ENCODE assay signal across 10 cellular contexts in genomic region chr11:68331338-68331947, GRCh38. TPM values are rescaled to one million over a fixed set of nuclear protein-coding genes. Genes with fewer than 3 reads are reported as not detected.
DNase-seq lines count a peak whose midpoint lies in the region; ATAC-seq and TF ChIP-seq lines count a peak whose summit lies in the region.
"Had no signal": no experiment of that assay in that cellular context is flagged by ENCODE, and none has a peak within 500 bp of the region (broad histone marks: within the 10 kb centered on the region; RNA-seq: fewer than 3 reads in every experiment).

No MANE protein-coding gene starts in this region.

- H3K9ac ChIP-seq in H9 (ENCODE audit: extremely low read depth, insufficient read length, low read length) = no peak overlapping the region
- H3K9ac ChIP-seq in skeletal muscle tissue (ENCODE audit: low read depth in 1 of 3, low read length in 3 of 3) = no peak overlapping the region

- H3K4me3 Mint-ChIP-seq in H9 = peak overlapping the region in 1 of 2 experiments; percentile 69; a peak in 3 of 5 replicates
- H3K4me3 Mint-ChIP-seq in activated CD4-positive, alpha-beta memory T cell treated with anti-CD3 and anti-CD28 coated beads for 36 hours = no peak overlapping the region
- H3K4me3 Mint-ChIP-seq: stimulated activated naive B cell treated with anti-CD40 and anti-IgM and Interleukin-4, amounts not matched to agents 10 μg/mL and 1 μg/mL and 100 μg/mL, for 72 hours had no signal

- H3K27me3 ChIP-seq in H9 (ENCODE audit: insufficient read depth, low read length) (no peaks in the 10 kb centered on the region), hepatocyte (no peaks in the 10 kb centered on the region), skeletal muscle tissue (ENCODE audit: control insufficient read depth in 3 of 3, insufficient read depth in 3 of 3, low read length in 3 of 3) (no peaks in the 10 kb centered on the region)

- peaks cover 2 to 9% (median 5%) of the 10 kb centered on the region in 3 experiments; a peak in 4 of 7 replicates for H3K36me3 Mint-ChIP-seq in H9 (ENCODE audit: insufficient read depth in 1 of 3, low read depth in 3 of 3)
- no peaks in the 10 kb centered on the region for H3K36me3 Mint-ChIP-seq in activated CD4-positive, alpha-beta memory T cell treated with anti-CD3 and anti-CD28 coated beads for 36 hours
- H3K36me3 Mint-ChIP-seq: stimulated activated naive B cell treated with anti-CD40 and anti-IgM and Interleukin-4, amounts not matched to agents 10 μg/mL and 1 μg/mL and 100 μg/mL, for 72 hours had no signal

- DNase-seq in H9 = no peak
- peak; percentile 21 for DNase-seq in activated CD4-positive, alpha-beta memory T cell treated with anti-CD3 and anti-CD28 coated beads for 36 hours
- peak; percentile 49 for DNase-seq in hepatocyte (ENCODE audit: low spot score)
- no peak for DNase-seq in SIG-M5 (lab: John Stamatoyannopoulos, UW)
- DNase-seq in NCI-H510A (lab: John Stamatoyannopoulos, UW) = no peak
- DNase-seq in C1 segment of cervical spinal cord (lab: John Stamatoyannopoulos, UW) = no peak
- DNase-seq: stimulated activated naive B cell treated with anti-CD40 and anti-IgM and Interleukin-4, amounts not matched to agents 10 μg/mL and 1 μg/mL and 100 μg/mL, for 72 hours had no signal

- no peak overlapping the region for H3K23ac ChIP-seq in H9 (ENCODE audit: insufficient read length, low read depth, low read length)

- H3K79me2 ChIP-seq in H9 (ENCODE audit: insufficient read depth, low read length) (peaks cover 7% of the 10 kb centered on the region; the same call in 1 of the 2 replicates), hepatocyte (peaks cover 93% of the 10 kb centered on the region)

- no peak overlapping the region for H2BK5ac ChIP-seq in H9 (ENCODE audit: insufficient read length, low read length)

- H3K4me1 ChIP-seq in H9 (ENCODE audit: insufficient read depth, low read length) (peaks cover 20% of the 10 kb centered on the region; the same call in 1 of the 2 replicates), hepatocyte (ENCODE audit: insufficient read depth) (peaks cover 66% of the 10 kb centered on the region), skeletal muscle tissue (ENCODE audit: control insufficient read depth in 3 of 3, insufficient read depth in 3 of 3, low read length in 3 of 3) (peaks cover 32 to 62% (median 57%) of the 10 kb centered on the region in 3 donors)

- POLR2A ChIA-PET in activated CD4-positive, alpha-beta memory T cell treated with anti-CD3 and anti-CD28 coated beads for 36 hours (lab: Charles Lee) = interaction anchor here (0.7 kb wide), 1 partner anchor 260 kb away, joined by 3 read pairs; no protein-coding TSS in a partner anchor

- H3K79me1 ChIP-seq in H9 (ENCODE audit: insufficient read depth, low read depth, low read length, poor library complexity, severe bottlenecking) = no peaks in the 10 kb centered on the region

- H4K20me1 ChIP-seq in H9 (ENCODE audit: control insufficient read depth, insufficient read depth, insufficient read length) (no peaks in the 10 kb centered on the region), hepatocyte (ENCODE audit: insufficient read depth, poor library complexity, severe bottlenecking) (no peaks in the 10 kb centered on the region)

- H3K4ac ChIP-seq in H9 (ENCODE audit: low read depth, low read length) = no peak overlapping the region

- H4K5ac ChIP-seq in H9 (ENCODE audit: insufficient read length, low read depth, low read length) = no peak overlapping the region

- H3K14ac ChIP-seq in H9 (ENCODE audit: insufficient read depth, low read length) = no peak overlapping the region; the same call in 1 of the 2 replicates

- H2BK120ac ChIP-seq in H9 (ENCODE audit: low read depth, low read length, poor library complexity, severe bottlenecking) = no peak overlapping the region

- no peak overlapping the region for H4K8ac ChIP-seq in H9 (replicated peaks; ENCODE audit: insufficient read length, low read depth, low read length)

- no peak overlapping the region for H2BK12ac ChIP-seq in H9 (ENCODE audit: insufficient read length, low read depth, low read length)

- H3K23me2 ChIP-seq in H9 (ENCODE audit: insufficient read length, low read depth, low read length, poor library complexity, severe bottlenecking) = no peaks in the 10 kb centered on the region

- H4K91ac ChIP-seq in H9 (ENCODE audit: insufficient read length, low read depth, low read length) = no peak overlapping the region

- TF ChIP-seq CTCF in H9 (conservative IDR thresholded peaks at IDR 0.05) (no peak), hepatocyte (IDR thresholded peaks at IDR 0.05; ENCODE audit: poor library complexity) (no peak)

- H3K4me3 ChIP-seq in hepatocyte (no peak overlapping the region), skeletal muscle tissue (ENCODE audit: low read length in 3 of 3) (no peak overlapping the region)
- H3K4me3 ChIP-seq: coronary artery had no signal

- H3K9me3 ChIP-seq in H9 (ENCODE audit: control insufficient read depth, low read depth, low read length) (no peaks in the 10 kb centered on the region), hepatocyte (ENCODE audit: low read depth) (no peaks in the 10 kb centered on the region), skeletal muscle tissue (ENCODE audit: control insufficient read depth in 3 of 3, low read length in 3 of 3) (no peaks in the 10 kb centered on the region)

- no peak overlapping the region for H2AFZ ChIP-seq in H9 (ENCODE audit: low read length)
- H2AFZ ChIP-seq in hepatocyte = no peak overlapping the region

- peaks cover 61 to 62% of the 10 kb centered on the region in 2 experiments for H3K4me1 Mint-ChIP-seq in H9
- peaks cover 54% of the 10 kb centered on the region for H3K4me1 Mint-ChIP-seq in activated CD4-positive, alpha-beta memory T cell treated with anti-CD3 and anti-CD28 coated beads for 36 hours (ENCODE audit: low read depth)

- no peaks in the 10 kb centered on the region; a peak in 1 of 5 replicates for H3K9me3 Mint-ChIP-seq in H9
- no peaks in the 10 kb centered on the region for H3K9me3 Mint-ChIP-seq in activated CD4-positive, alpha-beta memory T cell treated with anti-CD3 and anti-CD28 coated beads for 36 hours
- H3K9me3 Mint-ChIP-seq: stimulated activated naive B cell treated with anti-CD40 and anti-IgM and Interleukin-4, amounts not matched to agents 10 μg/mL and 1 μg/mL and 100 μg/mL, for 72 hours had no signal

- H3T11ph ChIP-seq in H9 (ENCODE audit: low read length) = no peak overlapping the region

- no peak overlapping the region for H2AK5ac ChIP-seq in H9 (ENCODE audit: insufficient read length, low read length)

- WGBS in H9 (ENCODE audit: extremely low coverage, insufficient read length, low lambda C conversion rate) = no CpG with 5 or more reads among the region's 14 CpGs
- WGBS in hepatocyte (ENCODE audit: low lambda C conversion rate, missing lambda C conversion rate) = 47% methylated on average over 14 of the region's 14 CpGs

- H3K27ac ChIP-seq in H9 (ENCODE audit: insufficient read length, low read depth, low read length) (no peak overlapping the region), hepatocyte (peak overlapping the region; percentile 86), skeletal muscle tissue (ENCODE audit: low read depth, low read length) (peak overlapping the region; percentile 51)

- ATAC-seq in HG02610 (IDR thresholded peaks at IDR 0.05; ENCODE audit: unreplicated experiment) = no peak
- ATAC-seq: stimulated activated naive B cell treated with anti-CD40 and anti-IgM and Interleukin-4, amounts not matched to agents 10 μg/mL and 1 μg/mL and 100 μg/mL, for 72 hours had no signal

- no peak overlapping the region for H2BK15ac ChIP-seq in H9 (ENCODE audit: low read depth, low read length)

- H2BK20ac ChIP-seq in H9 (ENCODE audit: low read depth, low read length, poor library complexity, severe bottlenecking) = no peak overlapping the region

- no peak overlapping the region for H3K4me2 ChIP-seq in H9 (ENCODE audit: insufficient read depth, insufficient read length, low read length)
- H3K4me2 ChIP-seq in hepatocyte = peak overlapping the region; percentile 69

- H3K36me3 ChIP-seq in hepatocyte (replicated peaks; ENCODE audit: insufficient read depth, low read depth) = no peaks in the 10 kb centered on the region
- peaks cover 0 to 2% (median 0%) of the 10 kb centered on the region in 3 donors for H3K36me3 ChIP-seq in skeletal muscle tissue (ENCODE audit: control insufficient read depth in 3 of 3, insufficient read depth in 3 of 3, low read length in 3 of 3)

- no peak overlapping the region for H3K56ac ChIP-seq in H9 (ENCODE audit: insufficient read length, low read depth, low read length)

- H3K27ac Mint-ChIP-seq in H9 = peak overlapping the region; percentile 18 to 93 (median 89)
- no peak overlapping the region for H3K27ac Mint-ChIP-seq in activated CD4-positive, alpha-beta memory T cell treated with anti-CD3 and anti-CD28 coated beads for 36 hours
- H3K27ac Mint-ChIP-seq: stimulated activated naive B cell treated with anti-CD40 and anti-IgM and Interleukin-4, amounts not matched to agents 10 μg/mL and 1 μg/mL and 100 μg/mL, for 72 hours had no signal

- CTCF ChIA-PET in activated CD4-positive, alpha-beta memory T cell treated with anti-CD3 and anti-CD28 coated beads for 36 hours (lab: Charles Lee) = interaction anchor here (1.0 kb wide), 1 partner anchor 35 kb away, joined by 3 read pairs; no protein-coding TSS in a partner anchor

- H3K27me3 Mint-ChIP-seq in H9 (ENCODE audit: low read depth) = no peaks in the 10 kb centered on the region
- no peaks in the 10 kb centered on the region for H3K27me3 Mint-ChIP-seq in activated CD4-positive, alpha-beta memory T cell treated with anti-CD3 and anti-CD28 coated beads for 36 hours

- no peak overlapping the region for H3K18ac ChIP-seq in H9 (ENCODE audit: insufficient read length, low read depth, low read length)

- no peaks in the 10 kb centered on the region for H3K9me2 ChIP-seq in hepatocyte (replicated peaks; ENCODE audit: insufficient read depth)

- intact Hi-C loops in activated CD4-positive, alpha-beta memory T cell treated with anti-CD3 and anti-CD28 coated beads for 36 hours (cut with micrococcal nuclease) = no loop called here

RNA-seq across cellular contexts. Expression of gene LRP5, which starts 19.1 kb away (rescaled TPM):
- 38.4 and 41.3 TPM in 2 replicates for total RNA-seq in H9 (2021)
- 1 to 10 TPM; 6.1 to 7.6 TPM for total RNA-seq in activated CD4-positive, alpha-beta memory T cell treated with anti-CD3 and anti-CD28 coated beads for 36 hours
- 34.4 and 43.9 TPM in 2 replicates for total RNA-seq in hepatocyte
- 39.9 and 54.3 TPM in 2 replicates for polyA plus RNA-seq in hepatocyte
- 31.3 TPM for total RNA-seq in skeletal muscle tissue

RNA-seq across cellular contexts. Expression of gene C11orf24, which starts 59.7 kb away (rescaled TPM):
- 46.8 and 50.5 TPM in 2 replicates for total RNA-seq in H9 (2021)
- total RNA-seq in activated CD4-positive, alpha-beta memory T cell treated with anti-CD3 and anti-CD28 coated beads for 36 hours = 10 to 100 TPM; 28.0 to 28.9 TPM
- 42.8 and 55.6 TPM in 2 replicates for total RNA-seq in hepatocyte
- 76.2 TPM in 2 replicates for polyA plus RNA-seq in hepatocyte
- 12.0 TPM for total RNA-seq in skeletal muscle tissue

Comparison
In these comparisons a context has a peak if more than half of its experiments do, and no peak if none do; other contexts are left out.
1. DNase-seq: peak in activated CD4-positive, alpha-beta memory T cell treated with anti-CD3 and anti-CD28 coated beads for 36 hours (single experiment) and hepatocyte (single experiment); none in H9 (single experiment), SIG-M5 (single experiment), NCI-H510A (single experiment) and C1 segment of cervical spinal cord (0 of 14).